23 cellular contexts compared by ENCODE assay signal in the genomic region with DNA sequence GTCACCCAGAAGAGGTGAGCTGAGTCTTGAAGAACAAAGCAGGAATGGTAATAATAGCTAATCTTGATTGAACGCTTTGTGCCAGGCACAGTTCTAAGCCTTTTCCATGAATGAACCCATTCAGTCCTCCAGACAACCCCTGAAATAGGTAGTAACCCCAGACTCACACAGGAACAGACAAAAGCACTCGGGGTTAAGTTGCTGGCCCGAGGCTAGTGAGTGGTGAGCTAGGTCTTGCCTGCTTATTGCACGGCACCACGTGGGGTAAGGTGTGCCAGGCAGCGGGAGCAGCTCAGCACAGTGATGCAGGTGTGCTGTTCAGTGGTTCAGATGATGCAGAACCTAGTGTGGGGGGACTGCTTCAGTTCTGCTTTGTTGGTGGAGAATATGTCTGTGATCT.
A peak's percentile ranks its signal among the peaks of the same experiment; 100 is the strongest.
DNase-seq lines count a peak whose midpoint lies in the region; ATAC-seq and TF ChIP-seq lines count a peak whose summit lies in the region.
"Had no signal": no experiment of that assay in that cellular context is flagged by ENCODE, and none has a peak within 500 bp of the region (broad histone marks: within the 10 kb centered on the region; RNA-seq: fewer than 3 reads in every experiment).

No MANE protein-coding gene starts in this region.

- no peak overlapping the region for H3K23ac ChIP-seq in mesenchymal stem cell (ENCODE audit: low read length in 2 of 2)

- H3K4me1 ChIP-seq in body of pancreas = peaks cover 61% of the 10 kb centered on the region
- H3K4me1 ChIP-seq in mesenchymal stem cell (ENCODE audit: control insufficient read depth, insufficient read depth, low read depth, low read length) = peaks cover 37% of the 10 kb centered on the region
- peaks cover 34 to 57% of the 10 kb centered on the region in 2 donors for H3K4me1 ChIP-seq in thyroid gland
- H3K4me1 ChIP-seq: prostate gland had no signal

- H3K9me3 Mint-ChIP-seq in HFFc6 = no peaks in the 10 kb centered on the region
- H3K9me3 Mint-ChIP-seq in activated CD4-positive, alpha-beta T cell treated with anti-CD3 and anti-CD28 coated beads for 36 hours (ENCODE audit: low read depth) = no peaks in the 10 kb centered on the region
- H3K9me3 Mint-ChIP-seq: activated B cell treated with CpG ODN at 0.5 μM for 24 hours; activated T-helper 17 cell treated with anti-CD3 and anti-CD28 coated beads, Interleukin-2, amount 50 U/mL, for 72 hours; nephron progenitor cell had no signal

- peaks cover 4% of the 10 kb centered on the region for H3K27me3 Mint-ChIP-seq in HFFc6 (ENCODE audit: insufficient read depth)
- H3K27me3 Mint-ChIP-seq in activated CD4-positive, alpha-beta T cell treated with anti-CD3 and anti-CD28 coated beads for 36 hours = no peaks in the 10 kb centered on the region
- H3K27me3 Mint-ChIP-seq: activated B cell treated with CpG ODN at 0.5 μM for 24 hours; activated naive CD8-positive, alpha-beta T cell; activated T-helper 17 cell treated with anti-CD3 and anti-CD28 coated beads, Interleukin-2, amount 50 U/mL, for 72 hours had no signal

- no peak overlapping the region for H2AK5ac ChIP-seq in mesenchymal stem cell (ENCODE audit: low read length, severe bottlenecking)

- intact Hi-C loops in body of pancreas (cut with DNase I) = no loop called here
- intact Hi-C loops in thyroid gland (cut with DNase I) = no loop called here
- intact Hi-C loops in activated CD4-positive, alpha-beta T cell treated with anti-CD3 and anti-CD28 coated beads for 36 hours (cut with DNase I, micrococcal nuclease) = no loop called here

- H3K14ac ChIP-seq in mesenchymal stem cell (ENCODE audit: low read length in 2 of 2) = peak overlapping the region in 1 of 2 experiments; percentile 78

- no peak overlapping the region for H2BK15ac ChIP-seq in mesenchymal stem cell (ENCODE audit: low read depth, poor library complexity, severe bottlenecking)

- H3K4me3 Mint-ChIP-seq in HFFc6 = no peak overlapping the region; the same call in 1 of the 2 replicates
- no peak overlapping the region for H3K4me3 Mint-ChIP-seq in activated CD4-positive, alpha-beta T cell treated with anti-CD3 and anti-CD28 coated beads for 36 hours
- H3K4me3 Mint-ChIP-seq: activated B cell treated with CpG ODN at 0.5 μM for 24 hours; activated naive CD8-positive, alpha-beta T cell; activated T-helper 17 cell treated with anti-CD3 and anti-CD28 coated beads, Interleukin-2, amount 50 U/mL, for 72 hours; nephron progenitor cell had no signal

- H2BK5ac ChIP-seq in mesenchymal stem cell (ENCODE audit: low read depth, low read length, poor library complexity, severe bottlenecking) = no peak overlapping the region

- POLR2A ChIA-PET in activated CD4-positive, alpha-beta T cell treated with anti-CD3 and anti-CD28 coated beads for 36 hours (lab: Charles Lee) = no interaction called here

- H3K9ac ChIP-seq in mesenchymal stem cell (ENCODE audit: low read length) = peak overlapping the region; percentile 82

- WGBS in body of pancreas, 2 donors = 51 to 64% methylated on average over 6 of the region's 6 CpGs
- WGBS in mesenchymal stem cell = 91% methylated on average over 6 of the region's 6 CpGs
- WGBS in thyroid gland, 2 donors = 86 to 90% methylated on average over 6 of the region's 6 CpGs

- TF ChIP-seq POLR2A in body of pancreas (IDR thresholded peaks at IDR 0.05) (no peak), thyroid gland (IDR thresholded peaks at IDR 0.05) (no peak)

- H3K27ac ChIP-seq in body of pancreas (peak overlapping the region; percentile 62 to 92 (median 82)), mesenchymal stem cell (ENCODE audit: low read length, poor library complexity, severe bottlenecking) (no peak overlapping the region), thyroid gland (peak overlapping the region in 2 of 3 donors; percentile 87 to 92)
- H3K27ac ChIP-seq: prostate gland, suprapubic skin had no signal

- CTCF ChIA-PET in activated CD4-positive, alpha-beta T cell treated with anti-CD3 and anti-CD28 coated beads for 36 hours (lab: Charles Lee) = interaction anchor here (0.6 kb wide), 1 partner anchor 31 kb away, joined by 3 read pairs; no protein-coding TSS in a partner anchor

- H4K91ac ChIP-seq in mesenchymal stem cell (ENCODE audit: low read length) = no peak overlapping the region

- H3K4me1 Mint-ChIP-seq in HFFc6 (ENCODE audit: low read depth) = peaks cover 82% of the 10 kb centered on the region
- H3K4me1 Mint-ChIP-seq in activated CD4-positive, alpha-beta T cell treated with anti-CD3 and anti-CD28 coated beads for 36 hours = no peaks in the 10 kb centered on the region
- H3K4me1 Mint-ChIP-seq: activated T-helper 17 cell treated with anti-CD3 and anti-CD28 coated beads, Interleukin-2, amount 50 U/mL, for 72 hours had no signal

- peaks cover 49% of the 10 kb centered on the region for H3K36me3 Mint-ChIP-seq in HFFc6 (ENCODE audit: low read depth)
- no peaks in the 10 kb centered on the region for H3K36me3 Mint-ChIP-seq in activated CD4-positive, alpha-beta T cell treated with anti-CD3 and anti-CD28 coated beads for 36 hours (ENCODE audit: low read depth)
- H3K36me3 Mint-ChIP-seq: activated naive CD8-positive, alpha-beta T cell had no signal

- no peak overlapping the region for H3K18ac ChIP-seq in mesenchymal stem cell (ENCODE audit: low read depth in 1 of 2, low read length in 2 of 2)

- H3K27me3 ChIP-seq in body of pancreas (no peaks in the 10 kb centered on the region), mesenchymal stem cell (ENCODE audit: control insufficient read depth in 1 of 2, insufficient read depth in 1 of 2, low read length in 2 of 2) (no peaks in the 10 kb centered on the region), thyroid gland (no peaks in the 10 kb centered on the region)
- H3K27me3 ChIP-seq: gastrocnemius medialis, suprapubic skin had no signal

- H3K27ac Mint-ChIP-seq in HFFc6 = peak overlapping the region; percentile 96
- H3K27ac Mint-ChIP-seq in activated CD4-positive, alpha-beta T cell treated with anti-CD3 and anti-CD28 coated beads for 36 hours = no peak overlapping the region
- H3K27ac Mint-ChIP-seq: activated B cell treated with CpG ODN at 0.5 μM for 24 hours; activated naive CD8-positive, alpha-beta T cell; activated T-helper 17 cell treated with anti-CD3 and anti-CD28 coated beads, Interleukin-2, amount 50 U/mL, for 72 hours; nephron progenitor cell had no signal

- H3K4me2 ChIP-seq in mesenchymal stem cell (ENCODE audit: low read length, poor library complexity, severe bottlenecking) = no peak overlapping the region

- ATAC-seq in body of pancreas (no peak), HG03342 (IDR thresholded peaks at IDR 0.05; ENCODE audit: unreplicated experiment) (no peak)
- no peak for ATAC-seq in activated CD4-positive, alpha-beta T cell treated with anti-CD3 and anti-CD28 coated beads for 36 hours
- ATAC-seq: activated T-helper 17 cell treated with anti-CD3 and anti-CD28 coated beads, Interleukin-2, amount 50 U/mL, for 72 hours; gastrocnemius medialis; Right ventricle myocardium inferior had no signal

- H3K4ac ChIP-seq in mesenchymal stem cell (ENCODE audit: low read depth in 1 of 2, low read length in 2 of 2) = no peak overlapping the region

- TF ChIP-seq CTCF in HFFc6 (IDR thresholded peaks at IDR 0.05) (no peak), body of pancreas (IDR thresholded peaks at IDR 0.05) (no peak), thyroid gland (IDR thresholded peaks at IDR 0.05) (no peak)

- no peak overlapping the region for H2BK120ac ChIP-seq in mesenchymal stem cell (ENCODE audit: low read depth, low read length)

- H3K36me3 ChIP-seq in body of pancreas (replicated peaks in 1 of 2; ENCODE audit: insufficient read depth in 1 of 2, low read depth in 2 of 2) = no peaks in the 10 kb centered on the region
- peaks cover 61 to 65% of the 10 kb centered on the region in 2 experiments for H3K36me3 ChIP-seq in mesenchymal stem cell (ENCODE audit: control insufficient read depth in 1 of 2, insufficient read depth in 2 of 2, low read depth in 1 of 2, low read length in 2 of 2)
- no peaks in the 10 kb centered on the region for H3K36me3 ChIP-seq in thyroid gland
- H3K36me3 ChIP-seq: gastrocnemius medialis, prostate gland had no signal

- no peak overlapping the region for H2AFZ ChIP-seq in mesenchymal stem cell (ENCODE audit: low read depth, low read length)

- H3K4me3 ChIP-seq in body of pancreas = no peak overlapping the region
- H3K4me3 ChIP-seq in mesenchymal stem cell (ENCODE audit: insufficient read depth in 1 of 2, low read depth in 1 of 2, low read length in 2 of 2) = peak overlapping the region in 1 of 2 experiments; percentile 32
- no peak overlapping the region for H3K4me3 ChIP-seq in thyroid gland (replicated peaks in 1 of 3)
- H3K4me3 ChIP-seq: gastrocnemius medialis, prostate gland, suprapubic skin had no signal

- H2BK12ac ChIP-seq in mesenchymal stem cell (ENCODE audit: low read length in 2 of 2) = no peak overlapping the region

- H3K79me1 ChIP-seq in mesenchymal stem cell (replicated peaks; ENCODE audit: low read length, poor library complexity, severe bottlenecking) = no peaks in the 10 kb centered on the region

- H3K9me3 ChIP-seq in body of pancreas = no peaks in the 10 kb centered on the region
- H3K9me3 ChIP-seq in mesenchymal stem cell (ENCODE audit: control insufficient read depth, low read length) = no peaks in the 10 kb centered on the region
- no peaks in the 10 kb centered on the region for H3K9me3 ChIP-seq in thyroid gland
- H3K9me3 ChIP-seq: gastrocnemius medialis, prostate gland, suprapubic skin had no signal

- H4K8ac ChIP-seq in mesenchymal stem cell (ENCODE audit: low read length) = no peak overlapping the region

- DNase-seq in HFFc6 (no peak), body of pancreas (no peak), mesenchymal stem cell (no peak), thyroid gland (no peak)
- DNase-seq in stimulated activated naive CD4-positive, alpha-beta T cell treated with Interleukin-2 at 50 U/mL for 16 hours (lab: John Stamatoyannopoulos, UW) = no peak
- no peak for DNase-seq in activated CD4-positive, alpha-beta T cell treated with anti-CD3 and anti-CD28 coated beads for 36 hours
- DNase-seq: activated B cell treated with CpG ODN at 0.5 μM for 24 hours; activated CD4-positive, alpha-beta T cell treated with anti-CD3 and anti-CD28 coated beads, Interleukin-2, amount 50 U/mL, for 4 hours; activated CD8-positive, alpha-beta memory T cell treated with anti-CD3 and anti-CD28 coated beads, Interleukin-2, amount 50 U/mL, for 4 hours; effector CD8-positive, alpha-beta T cell; gastrocnemius medialis; hypothalamus; NCI-H1092 treated with DMSO at 0.1 percent for 48 hours; NCI-H187 treated with DMSO at 0.1 percent for 48 hours; NCI-H774; nephron progenitor cell; T-helper 9 cell had no signal
